In genomic region chr2:72142743-72143440, GRCh38 we compare ENCODE assay signal across 11 cellular contexts. TPM values are rescaled to one million over a fixed set of nuclear protein-coding genes. Genes with fewer than 3 reads are reported as not detected.
A peak's percentile ranks its signal among the peaks of the same experiment; 100 is the strongest.
DNase-seq lines count a peak whose midpoint lies in the region; ATAC-seq, FAIRE-seq and TF ChIP-seq lines count a peak whose summit lies in the region.
"Had no signal": no experiment of that assay in that cellular context is flagged by ENCODE, and none has a peak within 500 bp of the region (broad histone marks: within the 10 kb centered on the region; RNA-seq: fewer than 3 reads in every experiment).

No MANE protein-coding gene starts in this region.

- DNase-seq in GM23338 (ENCODE audit: low spot score), result peak; percentile 73
- no peak for DNase-seq in K562 (ENCODE audit: extremely low read depth in 1 of 4, low spot score in 3 of 4)
- DNase-seq in islet precursor cell, result peak; percentile 73
- DNase-seq in NCI-H2081 treated with DMSO at 0.1 percent for 48 hours (lab: John Stamatoyannopoulos, UW), result no peak
- no peak for DNase-seq in activated CD4-positive, alpha-beta T cell treated with anti-CD3 and anti-CD28 coated beads, Interleukin-2, amount 50 U/mL, for 1 hour
- DNase-seq in NCI-H345 (lab: John Stamatoyannopoulos, UW), result no peak
- no peak for DNase-seq in NCI-H2107 treated with DMSO at 0.1 percent for 48 hours (lab: John Stamatoyannopoulos, UW; ENCODE audit: unreplicated experiment)

- TF ChIP-seq EP300 in K562 (IDR thresholded peaks at IDR 0.05; ENCODE audit: low read length), result no peak

- H3K9me2 ChIP-seq in GM23338 (ENCODE audit: insufficient read depth), result no peaks in the 10 kb centered on the region

- no peak for TF ChIP-seq RAD21 in K562 (CRISPR knock-in tag; conservative IDR thresholded peaks at IDR 0.05 in 1 of 2, IDR thresholded peaks at IDR 0.05 in 1 of 2)

- ATAC-seq in GM23338 (peak; percentile 18), K562 (no peak)

- H3K4me2 ChIP-seq in GM23338, result peak overlapping the region; percentile 95
- H3K4me2 ChIP-seq in K562 (ENCODE audit: insufficient read depth, low read length), result no peak overlapping the region
- H3K4me2 ChIP-seq in skeletal muscle satellite cell (ENCODE audit: low read length), result peak overlapping the region; percentile 19

- H3K9me3 Mint-ChIP-seq in GM23338, result peaks cover 1% of the 10 kb centered on the region; the same call in 2 of the 3 replicates
- H3K9me3 Mint-ChIP-seq: stimulated activated naive CD8-positive, alpha-beta T cell treated with anti-CD3 and anti-CD28 coated beads, Interleukin-15, Interleukin-2, amounts not matched to agents 100 ng/mL and 50 ng/mL, for 24 hours had no signal

- H3K79me2 ChIP-seq in GM23338 (replicated peaks; ENCODE audit: insufficient read depth) (no peaks in the 10 kb centered on the region), K562 (ENCODE audit: control insufficient read depth, insufficient read depth, low read length) (no peaks in the 10 kb centered on the region)

- H3K4me3 ChIP-seq in GM23338, result peak overlapping the region; percentile 77
- no peak overlapping the region for H3K4me3 ChIP-seq in K562
- H3K4me3 ChIP-seq in skeletal muscle satellite cell (ENCODE audit: low read length), result no peak overlapping the region
- H3K4me3 ChIP-seq: lung had no signal

- H3K4me3 Mint-ChIP-seq in GM23338, result peak overlapping the region; percentile 76
- H3K4me3 Mint-ChIP-seq: activated naive CD8-positive, alpha-beta T cell; stimulated activated naive CD8-positive, alpha-beta T cell treated with anti-CD3 and anti-CD28 coated beads, Interleukin-15, Interleukin-2, amounts not matched to agents 100 ng/mL and 50 ng/mL, for 24 hours had no signal

- TF ChIP-seq CTCF in GM23338 (conservative IDR thresholded peaks at IDR 0.05; ENCODE audit: low read depth in 2 of 2) (no peak), K562 (IDR thresholded peaks at IDR 0.05 in 2 of 3, conservative IDR thresholded peaks at IDR 0.05 in 1 of 3; ENCODE audit: insufficient read depth in 2 of 3, low read depth in 1 of 3, low read length in 3 of 3) (no peak)

- H4K20me1 ChIP-seq in GM23338 (replicated peaks; ENCODE audit: insufficient read depth), result no peaks in the 10 kb centered on the region; the same call in 1 of the 2 replicates
- no peaks in the 10 kb centered on the region for H4K20me1 ChIP-seq in K562 (replicated peaks; ENCODE audit: control insufficient read depth, insufficient read depth, low read length)

- POLR2A ChIA-PET in K562 (lab: Yijun Ruan, JAX), result no interaction called here

- H3K27me3 Mint-ChIP-seq in GM23338 (ENCODE audit: insufficient read depth, low read depth, poor library complexity), result peaks cover 76% of the 10 kb centered on the region

- WGBS in K562 (ENCODE audit: insufficient coverage, low coverage, missing lambda C conversion rate), result 14% methylated on average over 22 of the region's 45 CpGs

- in situ Hi-C loops in K562 (cut with MboI), result no loop called here

- FAIRE-seq in K562 (lab: Jason Lieb, UNC), result no peak

- H3K27me3 ChIP-seq in GM23338 (ENCODE audit: insufficient read depth) (peaks cover 93% of the 10 kb centered on the region), K562 (ENCODE audit: control insufficient read depth in 2 of 2, insufficient read depth in 2 of 2, low read length in 2 of 2) (peaks cover under 1 to 36% of the 10 kb centered on the region in 2 experiments; a peak in 3 of 5 replicates), skeletal muscle satellite cell (ENCODE audit: control insufficient read depth, insufficient read depth, low read length) (peaks cover 61% of the 10 kb centered on the region)

- no peak overlapping the region for H3K9ac ChIP-seq in K562 (ENCODE audit: insufficient read depth in 1 of 2, low read depth in 2 of 2, low read length in 2 of 2)
- no peak overlapping the region for H3K9ac ChIP-seq in skeletal muscle satellite cell (ENCODE audit: low read depth, low read length)

- intact Hi-C loops in K562 (cut with micrococcal nuclease), result no loop called here

- no peaks in the 10 kb centered on the region for H3K36me3 ChIP-seq in GM23338 (ENCODE audit: insufficient read depth)
- H3K36me3 ChIP-seq in K562 (ENCODE audit: control insufficient read depth, insufficient read depth, low read length), result no peaks in the 10 kb centered on the region
- no peaks in the 10 kb centered on the region for H3K36me3 ChIP-seq in skeletal muscle satellite cell (ENCODE audit: insufficient read depth, low read length)

- H3K4me1 Mint-ChIP-seq in GM23338, result peaks cover 32% of the 10 kb centered on the region

- no peak overlapping the region for H3K27ac Mint-ChIP-seq in GM23338
- H3K27ac Mint-ChIP-seq: activated naive CD8-positive, alpha-beta T cell; stimulated activated naive CD8-positive, alpha-beta T cell treated with anti-CD3 and anti-CD28 coated beads, Interleukin-15, Interleukin-2, amounts not matched to agents 100 ng/mL and 50 ng/mL, for 24 hours had no signal

- peak overlapping the region; percentile 81 for H2AFZ ChIP-seq in GM23338
- no peak overlapping the region for H2AFZ ChIP-seq in K562 (ENCODE audit: low read depth, low read length)

- CTCF ChIA-PET in K562 (lab: Yijun Ruan, JAX; ENCODE audit: low intra/inter-chr PET ratio), result no interaction called here

- no peaks in the 10 kb centered on the region for H3K9me1 ChIP-seq in K562 (ENCODE audit: control insufficient read depth, insufficient read depth, low read length)

- no TSS peak for BruUV-seq in K562 (replicated peaks; lab: Mats Ljungman, UMichigan)

- H3F3A ChIP-seq in GM23338 (replicated peaks; ENCODE audit: low read depth), result 0 out of 2 replicates have a peak, but pooled peaks cover 3% of the 10 kb centered on the region

- no peak for TF ChIP-seq POLR2A in K562 (conservative IDR thresholded peaks at IDR 0.05)

- H3K27ac ChIP-seq in GM23338 (ENCODE audit: low read depth), result no peak overlapping the region
- H3K27ac ChIP-seq in K562 (ENCODE audit: extremely low read depth, low read depth, low read length), result no peak overlapping the region

- H3K4me1 ChIP-seq in GM23338 (ENCODE audit: insufficient read depth) (peaks cover 30% of the 10 kb centered on the region), K562 (replicated peaks in 1 of 2; ENCODE audit: control insufficient read depth in 2 of 2, insufficient read depth in 2 of 2, low read length in 2 of 2) (peaks cover 0 to 20% of the 10 kb centered on the region in 2 experiments; a peak in 2 of 5 replicates), skeletal muscle satellite cell (ENCODE audit: control insufficient read depth, insufficient read depth, low read length) (peaks cover 21% of the 10 kb centered on the region)

- H3K9me3 ChIP-seq in K562 (replicated peaks; ENCODE audit: control insufficient read depth, insufficient read depth, low read depth, low read length), result no peaks in the 10 kb centered on the region
- peaks cover 5% of the 10 kb centered on the region for H3K9me3 ChIP-seq in skeletal muscle satellite cell (replicated peaks; ENCODE audit: low read length)

- H3K36me3 Mint-ChIP-seq in GM23338 (ENCODE audit: low read depth), result no peaks in the 10 kb centered on the region; the same call in 2 of the 3 replicates
- H3K36me3 Mint-ChIP-seq: activated naive CD8-positive, alpha-beta T cell had no signal

TF ChIP-seq in GM23338, 12 proteins besides CTCF, POLR2A, EP300 and RAD21:
- no peak for TF ChIP-seq ZNF114 (CRISPR knock-in tag; IDR thresholded peaks at IDR 0.05)
- TF ChIP-seq EZH2 (IDR thresholded peaks at IDR 0.05; ENCODE audit: low read depth, unreplicated experiment), result peak; percentile 18
- TF ChIP-seq EZH2phosphoT487 (IDR thresholded peaks at IDR 0.05; ENCODE audit: unreplicated experiment), result no peak
- TF ChIP-seq POLR2AphosphoS5 (IDR thresholded peaks at IDR 0.05; ENCODE audit: low read depth), result no peak
TF ChIP-seq in GM23338: peak in this region for 1.

TF ChIP-seq in K562, 482 proteins besides CTCF, POLR2A, EP300 and RAD21 (continues in another document):
- peak; percentile 62 for TF ChIP-seq BHLHE40 (IDR thresholded peaks at IDR 0.05; ENCODE audit: low read length)
- no peak for TF ChIP-seq SRSF7 (optimal IDR thresholded peaks at IDR 0.05; ENCODE audit: low read depth, low read length)
- no peak for TF ChIP-seq RBM25 (IDR thresholded peaks at IDR 0.05; ENCODE audit: low read depth, low read length, severe bottlenecking)
- TF ChIP-seq SNRNP70 (optimal IDR thresholded peaks at IDR 0.05; ENCODE audit: low read depth, low read length), result no peak
- no peak for TF ChIP-seq WHSC1 (IDR thresholded peaks at IDR 0.05; ENCODE audit: low read length)
- no peak for TF ChIP-seq ZNF121 (CRISPR knock-in tag; conservative IDR thresholded peaks at IDR 0.05)
- TF ChIP-seq ZEB2 (IDR thresholded peaks at IDR 0.05), result no peak

RNA-seq across cellular contexts. Expression of gene CYP26B1, which starts 4.8 kb away (rescaled TPM):
- total RNA-seq in GM23338 (2014; rRNA removed; shearing (Covaris generic)), result 0.16 and 0.31 TPM in 2 replicates
- polyA plus RNA-seq in GM23338 (2016; fragmentation: Nextera tagmentation; extraction: Ambion mirVana), result 0.05 and 0.07 TPM in 2 replicates
- 0.09 TPM in 1 of 2 replicates, not detected in the other for total RNA-seq in K562 (2011; cell fraction: chromatin; rRNA removed; ENCODE audit: low replicate concordance)
- not detected in 2 replicates for total RNA-seq in K562 (2011; cell fraction: nucleolus; rRNA removed)
- total RNA-seq in K562 (2011; cell fraction: nucleoplasm; rRNA removed), result not detected in 2 replicates
- not detected in 2 replicates for total RNA-seq in K562 (2014; rRNA removed)
- total RNA-seq in K562 (2014; rRNA removed; fragmentation: Illumina TruSeq; extraction: Trizol), result not detected in 2 replicates
- not detected in 2 replicates for total RNA-seq in K562 (2015; rRNA removed; fragmentation: Illumina TruSeq; extraction: Trizol)
- 0.13 and 0.36 TPM in 2 replicates for total RNA-seq in K562 (2021)
- 0.01 TPM in 1 of 2 replicates, not detected in the other for polyA plus RNA-seq in K562 (2011; rRNA removed)
- polyA plus RNA-seq in K562 (2011; cell fraction: cytosol; rRNA removed), result 0.07 TPM in 1 of 2 replicates, not detected in the other
- 0.07 TPM in 1 of 2 replicates, not detected in the other for polyA plus RNA-seq in K562 (2011; cell fraction: nucleus; rRNA removed)
- 0.05 TPM in 1 of 2 replicates, not detected in the other for polyA plus RNA-seq in K562 (2012)
- 0.04 and 0.30 TPM in 2 replicates for polyA plus RNA-seq in K562 (2014; fragmentation: Illumina TruSeq; extraction: Trizol)
- not detected for polyA plus RNA-seq in K562 (2014; fragmentation: Nextera tagmentation; extraction: Ambion mirVana)
- not detected in 2 replicates for polyA plus RNA-seq in K562 (2014; rRNA removed)
- polyA minus RNA-seq in K562 (2011; rRNA and poly(A)+ RNA removed), result 0.04 TPM in 1 of 2 replicates, not detected in the other
- not detected in 2 replicates for polyA minus RNA-seq in K562 (2011; cell fraction: cytosol; rRNA and poly(A)+ RNA removed)
- polyA minus RNA-seq in K562 (2011; cell fraction: nucleus; rRNA and poly(A)+ RNA removed), result not detected in 2 replicates
- total RNA-seq in skeletal muscle satellite cell (2012; rRNA removed), result 1.0 and 5.7 TPM in 2 replicates

Comparison
In these comparisons a context has a peak if more than half of its experiments do, and no peak if none do; other contexts are left out.
1. DNase-seq: peak in GM23338 (single experiment) and islet precursor cell (single experiment); none in K562 (0 of 4), NCI-H2081 treated with DMSO at 0.1 percent for 48 hours (single experiment), activated CD4-positive, alpha-beta T cell treated with anti-CD3 and anti-CD28 coated beads, Interleukin-2, amount 50 U/mL, for 1 hour (single experiment), NCI-H345 (single experiment) and NCI-H2107 treated with DMSO at 0.1 percent for 48 hours (single experiment).